ENCODE assay signal across 16 cellular contexts in the genomic region with DNA sequence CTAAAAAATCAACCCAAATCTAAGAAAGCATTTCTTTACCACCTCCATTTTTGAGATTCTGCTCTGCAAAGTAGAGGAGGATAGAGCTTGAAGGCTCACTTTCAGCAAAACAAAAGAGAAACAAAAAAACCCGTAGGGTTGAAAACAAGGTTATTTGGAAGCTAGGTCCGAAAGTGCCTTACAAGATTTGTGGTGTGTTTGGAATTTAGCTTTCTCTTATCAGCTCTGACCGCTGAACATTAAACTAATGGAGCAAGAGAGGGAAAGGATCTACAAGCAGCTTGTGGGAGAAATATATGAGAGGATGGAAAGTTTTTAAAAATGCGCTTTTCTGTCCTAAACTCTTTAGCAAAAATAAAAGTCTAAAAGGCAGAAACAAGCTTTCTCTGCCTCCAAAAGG.
"Had no signal": no experiment of that assay in that cellular context is flagged by ENCODE, and none has a peak within 500 bp of the region (broad histone marks: within the 10 kb centered on the region; RNA-seq: fewer than 3 reads in every experiment).

No MANE protein-coding gene starts in this region.

- H3K36me3 Mint-ChIP-seq: naive thymus-derived CD8-positive, alpha-beta T cell; type B pancreatic cell had no signal

- H3K4me3 ChIP-seq: mucosa of descending colon, prostate gland, suprapubic skin had no signal

- H3K9me3 Mint-ChIP-seq: type B pancreatic cell had no signal

- H3K4me3 Mint-ChIP-seq: naive thymus-derived CD8-positive, alpha-beta T cell; type B pancreatic cell had no signal

- FAIRE-seq: colon, endothelial cell of umbilical vein had no signal

- DNase-seq: activated naive CD4-positive, alpha-beta T cell treated with anti-CD3 and anti-CD28 coated beads, Interleukin-2, amount 50 U/mL, for 16 hours; amygdala; hippocampal formation; mucosa of descending colon; naive thymus-derived CD8-positive, alpha-beta T cell; occipital lobe; stimulated activated CD4-positive, alpha-beta T cell treated with anti-CD3 and anti-CD28 coated beads, Interleukin-4, amount 100 ng/mL, for 1 hour; stimulated activated CD8-positive, alpha-beta memory T cell treated with anti-CD3 and anti-CD28 coated beads, Interleukin-4, amount 100 ng/mL, for 48 hours; stimulated activated naive CD8-positive, alpha-beta T cell treated with anti-CD3 and anti-CD28 coated beads, Interleukin-15, Interleukin-2, amounts not matched to agents 100 U/mL and 50 U/mL, for 24 hours; T-helper 2 cell had no signal

- H3K9me3 ChIP-seq: prostate gland, suprapubic skin had no signal

- H3K36me3 ChIP-seq: prostate gland, suprapubic skin had no signal

- ATAC-seq: activated CD4-positive, CD25-positive, alpha-beta regulatory T cell treated with anti-CD3 and anti-CD28 coated beads, Interleukin-2, amount 50 U/mL, for 24 hours; mucosa of descending colon; naive thymus-derived CD8-positive, alpha-beta T cell; stimulated activated naive CD8-positive, alpha-beta T cell treated with anti-CD3 and anti-CD28 coated beads, Interleukin-15, Interleukin-2, amounts not matched to agents 100 U/mL and 50 U/mL, for 24 hours had no signal

- H3K27ac Mint-ChIP-seq: type B pancreatic cell had no signal

- H3K4me1 ChIP-seq: prostate gland, suprapubic skin had no signal

- H3K4me1 Mint-ChIP-seq: naive thymus-derived CD8-positive, alpha-beta T cell had no signal

- H3K27ac ChIP-seq: prostate gland, suprapubic skin had no signal
